Comparison of ENCODE assay signal across 13 cellular contexts in genomic region chr5:176742246-176743105, GRCh38.
A peak's percentile ranks its signal among the peaks of the same experiment; 100 is the strongest.
DNase-seq lines count a peak whose midpoint lies in the region; ATAC-seq, FAIRE-seq and TF ChIP-seq lines count a peak whose summit lies in the region.
"Had no signal": no experiment of that assay in that cellular context is flagged by ENCODE, and none has a peak within 500 bp of the region (broad histone marks: within the 10 kb centered on the region; RNA-seq: fewer than 3 reads in every experiment).

No MANE protein-coding gene starts in this region.

- no peak for TF ChIP-seq CTCF in VCaP (conservative IDR thresholded peaks at IDR 0.05)
- no peak for TF ChIP-seq CTCF in D721Med (IDR thresholded peaks at IDR 0.05; ENCODE audit: insufficient read depth, missing control alignments)

- peaks cover 26% of the 10 kb centered on the region for H3K4me1 ChIP-seq in iPS-15b (ENCODE audit: control insufficient read depth, insufficient read depth, low read length)

- peak overlapping the region; percentile 31 for H3K4me3 ChIP-seq in iPS-15b (ENCODE audit: low read depth, low read length)
- H3K4me3 ChIP-seq: lung had no signal

- H3K9ac ChIP-seq in iPS-15b (ENCODE audit: low read depth, low read length): no peak overlapping the region

- H3K27ac ChIP-seq in VCaP (peak overlapping the region; percentile 83), temporal lobe (ENCODE audit: low read depth, low read length) (peak overlapping the region; percentile 45)
- H3K27ac ChIP-seq: stomach had no signal

- peak; percentile 50 for DNase-seq in activated effector memory CD4-positive, alpha-beta T cell treated with anti-CD3 and anti-CD28 coated beads, Interleukin-2, amount 50 U/mL, for 16 hours
- no peak for DNase-seq in activated effector memory CD4-positive, alpha-beta T cell treated with Interleukin-2 at 50 U/mL for 16 hours
- no peak for DNase-seq in D721Med (ENCODE audit: insufficient read length, low spot score)
- no peak for DNase-seq in HuH-7.5 (ENCODE audit: low spot score)
- no peak for DNase-seq in Right ventricle myocardium inferior (ENCODE audit: missing footprints)
- DNase-seq: dermis blood vessel endothelial cell, NCI-H524 treated with DMSO at 0.1 percent for 48 hours, T-helper 17 cell had no signal

- ATAC-seq in Right ventricle myocardium inferior: no peak

- peaks cover 19% of the 10 kb centered on the region for H3K27me3 ChIP-seq in iPS-15b (ENCODE audit: control insufficient read depth, insufficient read depth, low read length)

- H3K9me3 ChIP-seq in iPS-15b (ENCODE audit: control insufficient read depth, insufficient read depth, low read length): no peaks in the 10 kb centered on the region
- H3K9me3 ChIP-seq: stomach had no signal

- intact Hi-C loops in Right ventricle myocardium inferior (cut with DNase I): no loop called here

- FAIRE-seq in D721Med (lab: Jason Lieb, UNC): no peak

- H3K36me3 ChIP-seq in iPS-15b (ENCODE audit: control insufficient read depth, insufficient read depth, low read length): no peaks in the 10 kb centered on the region
- H3K36me3 ChIP-seq: stomach had no signal
